Comparison of ENCODE assay signal across 11 cellular contexts in the genomic region with DNA sequence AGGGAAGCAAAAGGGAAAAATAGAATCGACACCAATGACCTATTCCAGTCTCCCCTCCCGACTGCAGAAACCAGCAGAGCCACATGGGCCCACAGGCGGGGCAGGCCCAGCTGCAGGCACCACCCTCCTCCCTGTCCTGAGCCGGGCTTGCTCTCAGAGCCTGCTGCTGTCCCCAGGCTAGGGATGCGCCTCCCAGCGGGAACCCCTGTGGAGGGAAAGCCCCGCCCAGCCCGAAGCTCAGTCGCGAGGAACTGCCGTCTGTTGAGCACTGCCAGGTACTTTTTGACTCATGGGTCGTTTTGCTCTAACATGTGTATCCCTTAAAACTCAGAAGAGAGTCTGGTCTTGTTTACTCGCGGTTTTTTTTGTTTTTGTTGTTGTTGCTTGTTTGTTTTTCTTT.
A peak's percentile ranks its signal among the peaks of the same experiment; 100 is the strongest.
DNase-seq lines count a peak whose midpoint lies in the region; ATAC-seq and TF ChIP-seq lines count a peak whose summit lies in the region.
"Had no signal": no experiment of that assay in that cellular context is flagged by ENCODE, and none has a peak within 500 bp of the region (broad histone marks: within the 10 kb centered on the region; RNA-seq: fewer than 3 reads in every experiment).

No MANE protein-coding gene starts in this region.

- H3K4me3 ChIP-seq in heart right ventricle: peak overlapping the region in 1 of 10 donors; percentile 7
- no peak overlapping the region for H3K4me3 ChIP-seq in prostate gland
- H3K4me3 ChIP-seq: uterus had no signal

- TF ChIP-seq CTCF in H9 (conservative IDR thresholded peaks at IDR 0.05) (no peak), RWPE1 (conservative IDR thresholded peaks at IDR 0.05; ENCODE audit: low read depth) (no peak), heart right ventricle (IDR thresholded peaks at IDR 0.05) (no peak), prostate gland (IDR thresholded peaks at IDR 0.05) (no peak)

- H3K4me1 ChIP-seq in H9 (ENCODE audit: insufficient read depth, low read length): peaks cover 4% of the 10 kb centered on the region; the same call in 1 of the 2 replicates
- H3K4me1 ChIP-seq in heart right ventricle: peaks cover 2 to 19% (median 14%) of the 10 kb centered on the region in 9 donors
- no peaks in the 10 kb centered on the region for H3K4me1 ChIP-seq in prostate gland (replicated peaks)

- H3K79me2 ChIP-seq in H9 (ENCODE audit: insufficient read depth, low read length): no peaks in the 10 kb centered on the region

- no peak overlapping the region for H2AFZ ChIP-seq in H9 (ENCODE audit: low read length)

- no peak overlapping the region for H4K8ac ChIP-seq in H9 (replicated peaks; ENCODE audit: insufficient read length, low read depth, low read length)

- no peak overlapping the region for H3T11ph ChIP-seq in H9 (ENCODE audit: low read length)

- no peak overlapping the region for H2BK5ac ChIP-seq in H9 (ENCODE audit: insufficient read length, low read length)

- no peaks in the 10 kb centered on the region; a peak in 2 of 7 replicates for H3K36me3 Mint-ChIP-seq in H9 (ENCODE audit: insufficient read depth in 1 of 3, low read depth in 3 of 3)

- H3K79me1 ChIP-seq in H9 (ENCODE audit: insufficient read depth, low read depth, low read length, poor library complexity, severe bottlenecking): no peaks in the 10 kb centered on the region

- no peak overlapping the region; a peak in 1 of 7 replicates for H3K27ac Mint-ChIP-seq in H9
- H3K27ac Mint-ChIP-seq: activated T-helper 17 cell treated with anti-CD3 and anti-CD28 coated beads, Interleukin-2, amount 50 U/mL, for 72 hours had no signal

- H3K4me3 Mint-ChIP-seq in H9: peak overlapping the region; percentile 60 to 63
- H3K4me3 Mint-ChIP-seq: activated T-helper 17 cell treated with anti-CD3 and anti-CD28 coated beads, Interleukin-2, amount 50 U/mL, for 72 hours had no signal

- no peak overlapping the region for H3K56ac ChIP-seq in H9 (ENCODE audit: insufficient read length, low read depth, low read length)

- H2BK120ac ChIP-seq in H9 (ENCODE audit: low read depth, low read length, poor library complexity, severe bottlenecking): no peak overlapping the region

- CTCF ChIA-PET in RWPE1 (lab: Yijun Ruan, JAX): interaction anchor here (0.6 to 1.0 kb wide), 4 partner anchors 10 to 152 kb away, joined by 3 to 5 read pairs (median 4); no protein-coding TSS in a partner anchor

- H3K4me2 ChIP-seq in H9 (ENCODE audit: insufficient read depth, insufficient read length, low read length): peak overlapping the region; percentile 44

- no peak overlapping the region for H4K91ac ChIP-seq in H9 (ENCODE audit: insufficient read length, low read depth, low read length)

- no peak overlapping the region for H3K23ac ChIP-seq in H9 (ENCODE audit: insufficient read length, low read depth, low read length)

- no peak overlapping the region for H2BK20ac ChIP-seq in H9 (ENCODE audit: low read depth, low read length, poor library complexity, severe bottlenecking)

- H3K27me3 Mint-ChIP-seq in H9 (ENCODE audit: low read depth): peaks cover 16% of the 10 kb centered on the region

- no peak for TF ChIP-seq POLR2A in prostate gland (IDR thresholded peaks at IDR 0.05)

- H3K9me3 Mint-ChIP-seq in H9: peaks cover 4 to 5% of the 10 kb centered on the region in 2 experiments; a peak in 4 of 5 replicates
- H3K9me3 Mint-ChIP-seq: activated T-helper 17 cell treated with anti-CD3 and anti-CD28 coated beads, Interleukin-2, amount 50 U/mL, for 72 hours had no signal

- no peak overlapping the region for H3K4ac ChIP-seq in H9 (ENCODE audit: low read depth, low read length)

- WGBS in H9 (ENCODE audit: extremely low coverage, insufficient read length, low lambda C conversion rate): no CpG with 5 or more reads among the region's 14 CpGs
- WGBS in heart right ventricle, 2 donors: 18 to 21% methylated on average over 14 of the region's 14 CpGs
- WGBS in prostate gland: 30% methylated on average over 14 of the region's 14 CpGs

- H3K27me3 ChIP-seq in H9 (ENCODE audit: insufficient read depth, low read length) (no peaks in the 10 kb centered on the region), heart right ventricle (peaks cover 0 to 31% (median 19%) of the 10 kb centered on the region in 7 donors), prostate gland (replicated peaks; ENCODE audit: insufficient read depth) (no peaks in the 10 kb centered on the region)

- H4K20me1 ChIP-seq in H9 (ENCODE audit: control insufficient read depth, insufficient read depth, insufficient read length): no peaks in the 10 kb centered on the region

- DNase-seq in H9 (peak; percentile 92), RWPE1 (ENCODE audit: low spot score) (peak; percentile 56), heart right ventricle (peak; percentile 28 to 63), prostate gland (ENCODE audit: low spot score) (peak; percentile 34), NCI-H1694 (lab: John Stamatoyannopoulos, UW) (no peak)
- DNase-seq in stimulated activated CD4-positive, alpha-beta T cell treated with anti-CD3 and anti-CD28 coated beads, Interleukin-4, amount 100 ng/mL, for 24 hours: no peak
- DNase-seq in activated CD4-positive, alpha-beta T cell treated with anti-CD3 and anti-CD28 coated beads for 48 hours: no peak
- DNase-seq: NCI-H226 had no signal

- no peaks in the 10 kb centered on the region for H3K9me3 ChIP-seq in H9 (ENCODE audit: control insufficient read depth, low read depth, low read length)
- H3K9me3 ChIP-seq in heart right ventricle: peaks cover 0 to 24% (median 0%) of the 10 kb centered on the region in 11 donors
- H3K9me3 ChIP-seq in prostate gland: no peaks in the 10 kb centered on the region

- no peak overlapping the region for H4K5ac ChIP-seq in H9 (ENCODE audit: insufficient read length, low read depth, low read length)

- no peak overlapping the region for H3K9ac ChIP-seq in H9 (ENCODE audit: extremely low read depth, insufficient read length, low read length)

- H3K18ac ChIP-seq in H9 (ENCODE audit: insufficient read length, low read depth, low read length): no peak overlapping the region

- POLR2A ChIA-PET in RWPE1 (lab: Yijun Ruan, JAX; ENCODE audit: low non-redundant PET): no interaction called here

- peaks cover 6% of the 10 kb centered on the region for H3K23me2 ChIP-seq in H9 (ENCODE audit: insufficient read length, low read depth, low read length, poor library complexity, severe bottlenecking)

- intact Hi-C loops in heart right ventricle (cut with DNase I) (no loop called here), prostate gland (cut with DNase I) (no loop called here)

- H3K27ac ChIP-seq in H9 (ENCODE audit: insufficient read length, low read depth, low read length) (no peak overlapping the region), RWPE1 (no peak overlapping the region), heart right ventricle (peak overlapping the region in 7 of 10 donors; percentile 13 to 51 (median 39)), prostate gland (no peak overlapping the region)
- H3K27ac ChIP-seq: uterus had no signal

- ATAC-seq in heart right ventricle: peak; percentile 77 to 86 (median 81)
- no peak for ATAC-seq in GM18519 (IDR thresholded peaks at IDR 0.05; ENCODE audit: low FRiP score, unreplicated experiment)
- ATAC-seq: activated T-helper 17 cell treated with anti-CD3 and anti-CD28 coated beads, Interleukin-2, amount 50 U/mL, for 72 hours had no signal

- no peak overlapping the region for H3K14ac ChIP-seq in H9 (ENCODE audit: insufficient read depth, low read length)

- H2BK12ac ChIP-seq in H9 (ENCODE audit: insufficient read length, low read depth, low read length): no peak overlapping the region

- H2BK15ac ChIP-seq in H9 (ENCODE audit: low read depth, low read length): no peak overlapping the region

- H2AK5ac ChIP-seq in H9 (ENCODE audit: insufficient read length, low read length): no peak overlapping the region

- peaks cover 15 to 21% of the 10 kb centered on the region in 2 experiments for H3K4me1 Mint-ChIP-seq in H9
- H3K4me1 Mint-ChIP-seq: activated T-helper 17 cell treated with anti-CD3 and anti-CD28 coated beads, Interleukin-2, amount 50 U/mL, for 72 hours had no signal

- no peaks in the 10 kb centered on the region for H3K36me3 ChIP-seq in heart right ventricle
- no peaks in the 10 kb centered on the region for H3K36me3 ChIP-seq in prostate gland
- H3K36me3 ChIP-seq: uterus had no signal

Comparison
In these comparisons a context has a peak if more than half of its experiments do, and no peak if none do; other contexts are left out.
1. DNase-seq: peak in H9 (single experiment), RWPE1 (single experiment), heart right ventricle (2 of 2) and prostate gland (single experiment); none in NCI-H1694 (single experiment), stimulated activated CD4-positive, alpha-beta T cell treated with anti-CD3 and anti-CD28 coated beads, Interleukin-4, amount 100 ng/mL, for 24 hours (single experiment) and activated CD4-positive, alpha-beta T cell treated with anti-CD3 and anti-CD28 coated beads for 48 hours (single experiment).
2. H3K27ac ChIP-seq: peak in heart right ventricle (7 of 10); none in H9 (single experiment), RWPE1 (single experiment) and prostate gland (0 of 2).